In the genomic region with DNA sequence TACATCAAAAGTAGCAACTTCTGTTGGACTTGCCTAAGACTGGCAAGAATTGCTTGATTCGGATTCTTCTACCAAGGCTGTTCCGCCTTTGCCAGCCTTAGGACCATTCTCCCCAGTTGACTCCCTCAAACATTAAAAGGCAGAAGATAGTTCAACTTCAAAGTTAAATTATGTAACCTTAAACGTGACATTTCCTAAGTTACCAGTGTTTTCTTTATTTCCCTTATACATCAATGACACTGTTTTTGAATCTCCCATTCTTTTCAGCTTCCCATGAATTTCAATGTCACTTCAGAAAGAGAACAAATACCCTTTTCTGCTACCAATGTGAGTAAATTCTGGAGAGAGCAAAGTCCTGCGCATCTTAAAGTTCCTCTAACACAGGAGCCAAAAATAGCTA, we compare ENCODE assay signal across 18 cellular contexts. TPM values are rescaled to one million over a fixed set of nuclear protein-coding genes. Genes with fewer than 3 reads are reported as not detected.
DNase-seq lines count a peak whose midpoint lies in the region; ATAC-seq, FAIRE-seq and TF ChIP-seq lines count a peak whose summit lies in the region.
"Had no signal": no experiment of that assay in that cellular context is flagged by ENCODE, and none has a peak within 500 bp of the region (broad histone marks: within the 10 kb centered on the region; RNA-seq: fewer than 3 reads in every experiment).

No MANE protein-coding gene starts in this region.

- FAIRE-seq in bronchial epithelial cell (lab: Jason Lieb, UNC), result peak; percentile 28
- FAIRE-seq: D721Med, GM12878, H54 had no signal

- peak; percentile 44 for DNase-seq in COLO829 (ENCODE audit: low spot score)
- DNase-seq in bronchial epithelial cell (ENCODE audit: low read depth), result no peak
- DNase-seq in medulla oblongata (ENCODE audit: extremely low spot score), result peak; percentile 37
- no peak for DNase-seq in cortex of kidney (lab: John Stamatoyannopoulos, UW)
- DNase-seq: CD4-positive, CD25-positive, alpha-beta regulatory T cell; CD8-positive, alpha-beta T cell; DMS 273 treated with DMSO at 0.1 percent for 48 hours; DMS79; EL; GDM1; GOT3; HCEC 1CT had no signal

- H3K4me3 ChIP-seq in bronchial epithelial cell (ENCODE audit: low read depth, low read length), result no peak overlapping the region
- H3K4me3 ChIP-seq: BLaER1, GM12878 had no signal

- peaks cover 5% of the 10 kb centered on the region for H3K36me3 ChIP-seq in bronchial epithelial cell (ENCODE audit: control insufficient read depth, insufficient read depth, low read length)

- no peak for ATAC-seq in GM18858 (IDR thresholded peaks at IDR 0.05; ENCODE audit: unreplicated experiment)
- ATAC-seq in HG03025 (IDR thresholded peaks at IDR 0.05; ENCODE audit: low FRiP score, unreplicated experiment), result no peak
- ATAC-seq: CD8-positive, alpha-beta T cell; GM12878 had no signal

- no peak for TF ChIP-seq CTCF in bronchial epithelial cell (IDR thresholded peaks at IDR 0.05; ENCODE audit: insufficient read depth, low read length, severe bottlenecking)

- H3K27me3 ChIP-seq in bronchial epithelial cell (ENCODE audit: control insufficient read depth, insufficient read depth, low read length), result no peaks in the 10 kb centered on the region
- H3K27me3 ChIP-seq: BLaER1 had no signal

RNA-seq across cellular contexts. Expression of a gene that starts 25.2 kb away (rescaled TPM):
- total RNA-seq in bronchial epithelial cell, result 26.2 and 31.9 TPM in 2 replicates

RNA-seq across cellular contexts. Expression of a gene that starts 33.9 kb away (rescaled TPM):
- total RNA-seq in bronchial epithelial cell, result 18.7 and 25.2 TPM in 2 replicates

Comparison
In these comparisons a context has a peak if more than half of its experiments do, and no peak if none do; other contexts are left out.
1. DNase-seq: peak in COLO829 (single experiment) and medulla oblongata (single experiment); none in bronchial epithelial cell (single experiment) and cortex of kidney (single experiment).